Comparison of ENCODE assay signal across 8 cellular contexts in the genomic region with DNA sequence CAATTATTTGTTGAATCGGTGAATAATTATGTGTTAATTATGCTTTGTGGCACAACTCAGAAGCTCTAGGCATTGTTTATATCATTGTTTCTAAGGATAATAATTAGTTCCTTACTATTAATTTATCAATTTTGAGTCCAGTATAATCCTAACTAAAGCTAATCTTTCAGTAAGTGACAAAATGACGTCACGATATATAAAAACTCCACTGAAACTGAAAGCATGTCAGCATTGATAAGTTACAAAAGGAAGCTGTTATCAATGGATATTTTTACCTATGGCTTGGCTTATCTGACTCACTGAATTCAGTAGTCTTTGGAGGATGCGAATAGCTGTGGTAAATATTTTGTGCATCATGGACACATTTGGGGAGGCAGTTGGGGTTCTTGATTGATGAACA.
"Had no signal": no experiment of that assay in that cellular context is flagged by ENCODE, and none has a peak within 500 bp of the region (broad histone marks: within the 10 kb centered on the region; RNA-seq: fewer than 3 reads in every experiment).

No MANE protein-coding gene starts in this region.

- H3K36me3 ChIP-seq: HAP-1 had no signal

- H2AFZ ChIP-seq: GM23338 had no signal

- ATAC-seq: GM23338, HCT116 had no signal

- H3K9me3 ChIP-seq: HAP-1 had no signal

- FAIRE-seq: H1, HTR-8/SVneo had no signal

- H3K4me1 ChIP-seq: HAP-1 had no signal

- DNase-seq: H7, HFFc6, KG1 had no signal

- H3K4me3 ChIP-seq: GM23338, HAP-1 had no signal

- H3K4me2 ChIP-seq: GM23338 had no signal
